31 cellular contexts compared by ENCODE assay signal in the genomic region with DNA sequence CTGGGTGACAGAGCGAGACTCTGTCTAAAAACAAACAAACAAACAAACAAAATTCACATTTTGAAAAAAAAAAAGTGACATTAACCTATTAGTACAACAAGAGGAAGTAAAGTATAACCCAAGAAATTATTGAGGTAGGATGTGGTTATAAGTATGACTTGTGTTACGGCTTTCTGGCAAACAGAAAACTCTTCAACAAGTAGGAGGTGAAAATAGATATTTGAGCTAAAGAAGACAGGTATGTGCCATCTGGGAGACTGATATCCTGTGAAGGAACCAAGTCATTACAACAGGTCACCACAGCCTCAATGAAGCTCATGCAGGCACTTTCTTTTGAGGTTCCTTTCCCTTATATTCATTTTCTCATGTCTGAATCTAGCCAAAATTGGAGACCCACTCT. TPM values are rescaled to one million over a fixed set of nuclear protein-coding genes. Genes with fewer than 3 reads are reported as not detected.
DNase-seq lines count a peak whose midpoint lies in the region; ATAC-seq, FAIRE-seq and TF ChIP-seq lines count a peak whose summit lies in the region.
"Had no signal": no experiment of that assay in that cellular context is flagged by ENCODE, and none has a peak within 500 bp of the region (broad histone marks: within the 10 kb centered on the region; RNA-seq: fewer than 3 reads in every experiment).

No MANE protein-coding gene starts in this region.

- no peak for ATAC-seq in T-helper 17 cell
- no peak for ATAC-seq in stimulated activated effector memory CD8-positive, alpha-beta T cell treated with anti-CD3 and anti-CD28 coated beads, Interleukin-12 subunit alpha, Interleukin-12 subunit beta, amount 100 ng/mL, for 72 hours
- ATAC-seq: Panc1 had no signal

- TF ChIP-seq CTCF in foreskin fibroblast (IDR thresholded peaks at IDR 0.05; ENCODE audit: low read depth, low read length) = no peak

- no peak for FAIRE-seq in H54 (lab: Jason Lieb, UNC)
- FAIRE-seq: kidney had no signal

- no peaks in the 10 kb centered on the region for H3K9me3 Mint-ChIP-seq in activated naive CD4-positive, alpha-beta T cell treated with anti-CD3 and anti-CD28 coated beads for 36 hours
- H3K9me3 Mint-ChIP-seq in activated naive CD8-positive, alpha-beta T cell (ENCODE audit: low read depth) = no peaks in the 10 kb centered on the region
- no peaks in the 10 kb centered on the region for H3K9me3 Mint-ChIP-seq in stimulated activated effector memory CD8-positive, alpha-beta T cell treated with anti-CD3 and anti-CD28 coated beads, Interleukin-12 subunit alpha, Interleukin-12 subunit beta, amount 100 ng/mL, for 72 hours
- H3K9me3 Mint-ChIP-seq: mesothelial cell of epicardium, naive B cell had no signal

- H3K27me3 Mint-ChIP-seq in activated naive CD4-positive, alpha-beta T cell treated with anti-CD3 and anti-CD28 coated beads for 36 hours (ENCODE audit: low read depth) = no peaks in the 10 kb centered on the region
- H3K27me3 Mint-ChIP-seq in T-helper 17 cell = no peaks in the 10 kb centered on the region
- H3K27me3 Mint-ChIP-seq in activated naive CD8-positive, alpha-beta T cell = no peaks in the 10 kb centered on the region
- H3K27me3 Mint-ChIP-seq: naive B cell had no signal

- CTCF ChIA-PET in activated naive CD4-positive, alpha-beta T cell treated with anti-CD3 and anti-CD28 coated beads for 36 hours (lab: Charles Lee) = interaction anchor here (0.6 to 6.3 kb wide), 4 partner anchors 15 to 1373 kb away, joined by 3 to 36 read pairs (median 4); no protein-coding TSS in a partner anchor

- peaks cover 16% of the 10 kb centered on the region for H3K4me1 Mint-ChIP-seq in activated naive CD4-positive, alpha-beta T cell treated with anti-CD3 and anti-CD28 coated beads for 36 hours (ENCODE audit: low read depth)
- H3K4me1 Mint-ChIP-seq in T-helper 17 cell = peaks cover 8% of the 10 kb centered on the region
- peaks cover 13% of the 10 kb centered on the region for H3K4me1 Mint-ChIP-seq in activated naive CD8-positive, alpha-beta T cell (ENCODE audit: low read depth)
- H3K4me1 Mint-ChIP-seq in stimulated activated effector memory CD8-positive, alpha-beta T cell treated with anti-CD3 and anti-CD28 coated beads, Interleukin-12 subunit alpha, Interleukin-12 subunit beta, amount 100 ng/mL, for 72 hours = peaks cover 6% of the 10 kb centered on the region
- H3K4me1 Mint-ChIP-seq: mesothelial cell of epicardium had no signal

- peaks cover 20% of the 10 kb centered on the region for H3K36me3 Mint-ChIP-seq in activated naive CD4-positive, alpha-beta T cell treated with anti-CD3 and anti-CD28 coated beads for 36 hours (ENCODE audit: low read depth)
- H3K36me3 Mint-ChIP-seq in T-helper 17 cell (ENCODE audit: low read depth) = peaks cover 7% of the 10 kb centered on the region
- H3K36me3 Mint-ChIP-seq in activated naive CD8-positive, alpha-beta T cell = peaks cover 3% of the 10 kb centered on the region
- peaks cover 100% of the 10 kb centered on the region for H3K36me3 Mint-ChIP-seq in stimulated activated effector memory CD8-positive, alpha-beta T cell treated with anti-CD3 and anti-CD28 coated beads, Interleukin-12 subunit alpha, Interleukin-12 subunit beta, amount 100 ng/mL, for 72 hours

- H3K4me3 Mint-ChIP-seq in activated naive CD4-positive, alpha-beta T cell treated with anti-CD3 and anti-CD28 coated beads for 36 hours = no peak overlapping the region
- no peak overlapping the region for H3K4me3 Mint-ChIP-seq in T-helper 17 cell
- H3K4me3 Mint-ChIP-seq in activated naive CD8-positive, alpha-beta T cell = peak overlapping the region; percentile 13
- no peak overlapping the region for H3K4me3 Mint-ChIP-seq in stimulated activated effector memory CD8-positive, alpha-beta T cell treated with anti-CD3 and anti-CD28 coated beads, Interleukin-12 subunit alpha, Interleukin-12 subunit beta, amount 100 ng/mL, for 72 hours
- H3K4me3 Mint-ChIP-seq: mesothelial cell of epicardium, naive B cell had no signal

- TF ChIP-seq POLR2A in H54 (IDR thresholded peaks at IDR 0.05; ENCODE audit: low read depth, low read length) = no peak

- no peak for DNase-seq in activated naive CD4-positive, alpha-beta T cell treated with anti-CD3 and anti-CD28 coated beads for 36 hours
- DNase-seq in activated naive CD4-positive, alpha-beta T cell treated with anti-CD3 and anti-CD28 coated beads, Interleukin-2, amount 50 U/mL, for 16 hours = no peak
- no peak for DNase-seq in T-helper 17 cell
- no peak for DNase-seq in stimulated activated effector memory CD8-positive, alpha-beta T cell treated with anti-CD3 and anti-CD28 coated beads, Interleukin-12 subunit alpha, Interleukin-12 subunit beta, amount 100 ng/mL, for 72 hours (ENCODE audit: low spot score in 2 of 2)
- DNase-seq in D341Med (ENCODE audit: low spot score) = no peak
- no peak for DNase-seq in H54 (ENCODE audit: insufficient read length, low spot score)
- DNase-seq in foreskin fibroblast = no peak
- DNase-seq: ACHN; activated CD4-positive, CD25-positive, alpha-beta regulatory T cell treated with anti-CD3 and anti-CD28 coated beads, Interleukin-2, amount 50 U/mL, for 72 hours; activated gamma-delta T cell; Caco-2; DMS79 treated with DMSO at 0.1 percent for 48 hours; effector memory CD4-positive, alpha-beta T cell; erythroblast; GF-D8; KBM-7; kidney; MM.1S; naive B cell; NCI-H2081; NCI-H226; NCI-H69; SHP77; transverse colon had no signal

- H3K9me3 ChIP-seq in T-helper 17 cell (ENCODE audit: control insufficient read depth, low read length, poor library complexity, severe bottlenecking) = no peaks in the 10 kb centered on the region
- H3K9me3 ChIP-seq: ascending aorta, Caco-2, transverse colon had no signal

- intact Hi-C loops in activated naive CD4-positive, alpha-beta T cell treated with anti-CD3 and anti-CD28 coated beads for 36 hours (cut with micrococcal nuclease) = no loop called here

- no peak overlapping the region for H3K4me3 ChIP-seq in foreskin fibroblast (ENCODE audit: low read depth in 1 of 2, low read length in 2 of 2)
- H3K4me3 ChIP-seq: ascending aorta, cardiac muscle cell, coronary artery, transverse colon had no signal

- peak overlapping the region; percentile 80 for H3K27ac Mint-ChIP-seq in activated naive CD4-positive, alpha-beta T cell treated with anti-CD3 and anti-CD28 coated beads for 36 hours
- peak overlapping the region; percentile 63 for H3K27ac Mint-ChIP-seq in T-helper 17 cell
- H3K27ac Mint-ChIP-seq in activated naive CD8-positive, alpha-beta T cell = peak overlapping the region; percentile 90
- peak overlapping the region; percentile 87 for H3K27ac Mint-ChIP-seq in stimulated activated effector memory CD8-positive, alpha-beta T cell treated with anti-CD3 and anti-CD28 coated beads, Interleukin-12 subunit alpha, Interleukin-12 subunit beta, amount 100 ng/mL, for 72 hours
- H3K27ac Mint-ChIP-seq: mesothelial cell of epicardium, naive B cell had no signal

RNA-seq across cellular contexts. Expression of a gene that starts 28.8 kb away (rescaled TPM):
- not detected for total RNA-seq in activated naive CD4-positive, alpha-beta T cell treated with anti-CD3 and anti-CD28 coated beads for 36 hours
- not detected for total RNA-seq in T-helper 17 cell
- total RNA-seq: ascending aorta, Caco-2, cardiac muscle cell, osteoblast had no signal

RNA-seq across cellular contexts. Expression of a gene that starts 46.8 kb away (rescaled TPM):
- 10 to 100 TPM; 29.9 to 33.5 TPM for total RNA-seq in activated naive CD4-positive, alpha-beta T cell treated with anti-CD3 and anti-CD28 coated beads for 36 hours
- 100 to 1,000 TPM; 275 to 286 TPM for total RNA-seq in T-helper 17 cell

Comparison
In these comparisons a context has a peak if more than half of its experiments do, and no peak if none do; other contexts are left out.
1. RNA of a gene that starts 46.8 kb away (total RNA-seq): 275 to 286 TPM in T-helper 17 cell; 29.9 to 33.5 TPM in activated naive CD4-positive, alpha-beta T cell treated with anti-CD3 and anti-CD28 coated beads for 36 hours; every median in the first group is over 4 times any median in the second.
2. Peak in every context shown above with its lines, with median percentiles within 50 percentile points of each other: H3K27ac Mint-ChIP-seq.